17 cellular contexts compared by ENCODE assay signal in the genomic region with DNA sequence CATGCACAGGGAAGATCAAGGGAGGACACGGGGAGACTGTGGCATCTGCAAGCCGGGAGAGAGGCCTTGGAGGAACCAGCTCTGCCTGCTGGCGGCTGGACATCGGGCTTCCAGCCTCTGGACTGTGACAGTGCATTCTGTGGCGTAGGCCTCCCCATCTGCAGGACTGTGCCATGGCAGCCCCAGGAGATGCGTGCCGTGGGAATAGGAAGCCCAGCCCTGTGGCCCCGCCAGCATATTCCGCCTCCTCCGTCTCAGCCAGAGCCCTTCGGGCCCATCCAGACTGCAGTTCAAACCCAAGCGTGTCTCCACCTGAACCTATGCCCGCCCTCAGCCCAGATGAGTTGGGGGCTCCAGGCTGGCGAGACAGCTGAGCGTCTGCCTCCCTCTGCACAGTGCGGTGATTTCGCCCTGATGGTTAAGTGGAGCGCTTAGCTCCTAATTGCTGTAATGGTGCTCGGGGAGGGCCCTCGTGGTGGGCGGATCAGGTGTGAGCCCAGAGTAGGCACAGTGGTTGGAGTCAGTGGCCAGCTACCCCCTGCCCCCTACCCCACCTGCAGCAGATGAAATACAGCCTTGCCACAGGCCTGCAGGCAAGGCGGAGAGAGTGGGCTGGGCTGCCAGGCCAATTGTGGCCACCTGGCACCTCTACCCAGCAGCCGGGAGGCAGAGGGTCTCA.
"Had no signal": no experiment of that assay in that cellular context is flagged by ENCODE, and none has a peak within 500 bp of the region (broad histone marks: within the 10 kb centered on the region; RNA-seq: fewer than 3 reads in every experiment).

No MANE protein-coding gene starts in this region.

- H3K4me1 Mint-ChIP-seq: nephron, T-cell had no signal

- H3K27ac Mint-ChIP-seq: nephron, T-cell had no signal

- H3K4me3 ChIP-seq: gastrocnemius medialis, SK-N-MC, tibial nerve had no signal

- H3K4me1 ChIP-seq: gastrocnemius medialis, tibial nerve had no signal

- DNase-seq: activated CD4-positive, alpha-beta T cell treated with anti-CD3 and anti-CD28 coated beads, Interleukin-2, amount 50 U/mL, for 1 hour; activated naive CD4-positive, alpha-beta T cell treated with anti-CD3 and anti-CD28 coated beads, Interleukin-2, amount 50 U/mL, for 16 hours; activated T-cell treated with anti-CD3 and anti-CD28 coated beads, Interleukin-2, amount 50 U/mL, for 4 hours; aorta; brain microvascular endothelial cell; cortex of kidney; gastrocnemius medialis; kidney glomerular epithelial cell; midbrain; nucleus accumbens; stimulated activated naive CD8-positive, alpha-beta T cell treated with anti-CD3 and anti-CD28 coated beads, Interleukin-15, Interleukin-2, amounts not matched to agents 100 U/mL and 50 U/mL, for 24 hours; substantia nigra; T-cell; T-helper 9 cell had no signal

- H3K9me3 ChIP-seq: gastrocnemius medialis had no signal

- ATAC-seq: activated T-cell treated with anti-CD3 and anti-CD28 coated beads, Interleukin-2, amount 50 U/mL, for 4 hours; gastrocnemius medialis; stimulated activated naive CD8-positive, alpha-beta T cell treated with anti-CD3 and anti-CD28 coated beads, Interleukin-15, Interleukin-2, amounts not matched to agents 100 U/mL and 50 U/mL, for 24 hours; T-cell had no signal

- H3K27me3 ChIP-seq: brain microvascular endothelial cell, tibial nerve had no signal

- H3K4me3 Mint-ChIP-seq: activated T-cell treated with anti-CD3 and anti-CD28 coated beads, Interleukin-2, amount 50 U/mL, for 4 hours; nephron; T-cell had no signal

- H3K36me3 Mint-ChIP-seq: T-cell had no signal

- H3K27ac ChIP-seq: brain microvascular endothelial cell, gastrocnemius medialis, SK-N-MC, tibial nerve had no signal

- H3K36me3 ChIP-seq: brain microvascular endothelial cell, gastrocnemius medialis, tibial nerve had no signal
